In genomic region chr20:31514154-31515071, GRCh38 we compare ENCODE assay signal across 8 cellular contexts. TPM values are rescaled to one million over a fixed set of nuclear protein-coding genes. Genes with fewer than 3 reads are reported as not detected.
DNase-seq lines count a peak whose midpoint lies in the region; ATAC-seq lines count a peak whose summit lies in the region.

A gene with protein sequence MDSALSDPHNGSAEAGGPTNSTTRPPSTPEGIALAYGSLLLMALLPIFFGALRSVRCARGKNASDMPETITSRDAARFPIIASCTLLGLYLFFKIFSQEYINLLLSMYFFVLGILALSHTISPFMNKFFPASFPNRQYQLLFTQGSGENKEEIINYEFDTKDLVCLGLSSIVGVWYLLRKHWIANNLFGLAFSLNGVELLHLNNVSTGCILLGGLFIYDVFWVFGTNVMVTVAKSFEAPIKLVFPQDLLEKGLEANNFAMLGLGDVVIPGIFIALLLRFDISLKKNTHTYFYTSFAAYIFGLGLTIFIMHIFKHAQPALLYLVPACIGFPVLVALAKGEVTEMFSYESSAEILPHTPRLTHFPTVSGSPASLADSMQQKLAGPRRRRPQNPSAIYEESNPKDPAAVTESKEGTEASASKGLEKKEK (plus strand): TSS chr20:31514442. CDS start chr20:31514552, 110 bp downstream.

- peaks cover 4 to 5% of the 10 kb centered on the region in 2 donors for H3K36me3 Mint-ChIP-seq in CD4-positive, alpha-beta memory T cell

- H3K27me3 ChIP-seq in CD4-positive, alpha-beta memory T cell (ENCODE audit: insufficient read depth, low read length), result no peaks in the 10 kb centered on the region

- peaks cover 8 to 13% (median 11%) of the 10 kb centered on the region in 4 donors for H3K4me1 Mint-ChIP-seq in CD4-positive, alpha-beta memory T cell

- peak; percentile 91 for ATAC-seq in GM19397 (IDR thresholded peaks at IDR 0.05; ENCODE audit: unreplicated experiment)
- ATAC-seq in HG03571 (IDR thresholded peaks at IDR 0.05; ENCODE audit: unreplicated experiment), result peak; percentile 77

- DNase-seq in CD4-positive, alpha-beta memory T cell, result peak; percentile 86 to 89 (median 88)
- DNase-seq in NCI-H82 (lab: John Stamatoyannopoulos, UW), result peak; percentile 95
- peak; percentile 62 to 84 for DNase-seq in activated CD8-positive, alpha-beta memory T cell treated with anti-CD3 and anti-CD28 coated beads for 1 hour (ENCODE audit: extremely low read depth in 1 of 2, low read depth in 1 of 2)
- peak; percentile 86 for DNase-seq in effector CD8-positive, alpha-beta T cell (lab: John Stamatoyannopoulos, UW)
- DNase-seq in medulla oblongata (ENCODE audit: extremely low spot score), result peak; percentile 94
- peak; percentile 79 for DNase-seq in stimulated activated CD8-positive, alpha-beta memory T cell treated with anti-CD3 and anti-CD28 coated beads, Interleukin-12 subunit alpha, Interleukin-12 subunit beta, amount 100 ng/mL, for 1 hour (ENCODE audit: low read depth)

- H3K27ac ChIP-seq in CD4-positive, alpha-beta memory T cell (ENCODE audit: low read depth, low read length), result peak within 1 kb of the TSS; percentile 91

- peak within 1 kb of the TSS; percentile 58 to 90 for H3K4me3 ChIP-seq in CD4-positive, alpha-beta memory T cell (ENCODE audit: low read length in 2 of 2)

- no peaks in the 10 kb centered on the region for H3K36me3 ChIP-seq in CD4-positive, alpha-beta memory T cell (ENCODE audit: insufficient read depth, low read length)

- H3K9me3 ChIP-seq in CD4-positive, alpha-beta memory T cell (ENCODE audit: control insufficient read depth in 1 of 2, low read length in 2 of 2), result no peaks in the 10 kb centered on the region

- H3K4me1 ChIP-seq in CD4-positive, alpha-beta memory T cell (ENCODE audit: insufficient read depth, low read length), result peaks cover 43% of the 10 kb centered on the region

- intact Hi-C loops in CD4-positive, alpha-beta memory T cell (cut with micrococcal nuclease), result loop anchor here (1.0 kb wide), 4 partner anchors 33 to 209 kb away; a partner anchor contains a TSS

- POLR2A ChIA-PET in CD4-positive, alpha-beta memory T cell (lab: Charles Lee; ENCODE audit: partially characterized antibody), result interaction anchor here (0.7 to 1.4 kb wide), 3 partner anchors 32 to 209 kb away, joined by 3 to 4 read pairs (median 4); no protein-coding TSS in a partner anchor

- H3K4me3 Mint-ChIP-seq in CD4-positive, alpha-beta memory T cell, result peak within 1 kb of the TSS in 3 of 8 donors; percentile 10 to 83 (median 78)

- no peaks in the 10 kb centered on the region for H3K27me3 Mint-ChIP-seq in CD4-positive, alpha-beta memory T cell

- CTCF ChIA-PET in CD4-positive, alpha-beta memory T cell (lab: Charles Lee; ENCODE audit: partially characterized antibody), result interaction anchor here (0.7 to 4.3 kb wide), 5 partner anchors 12 to 98 kb away, joined by 3 to 38 read pairs (median 4); a partner anchor contains a TSS

- no peaks in the 10 kb centered on the region for H3K9me3 Mint-ChIP-seq in CD4-positive, alpha-beta memory T cell

- peak within 1 kb of the TSS in 5 of 7 donors; percentile 30 to 92 (median 85) for H3K27ac Mint-ChIP-seq in CD4-positive, alpha-beta memory T cell

RNA-seq across cellular contexts. Expression of the gene that starts here (rescaled TPM):
- total RNA-seq in CD4-positive, alpha-beta memory T cell, result 100 to 1,000 TPM; 133 to 156 TPM
- 100 to 1,000 TPM; 166 to 171 TPM for polyA plus RNA-seq in CD4-positive, alpha-beta memory T cell

Comparison
In these comparisons a context has a peak if more than half of its experiments do, and no peak if none do; other contexts are left out.
1. Peak in every context shown above with its lines: DNase-seq, ATAC-seq, H3K4me3 ChIP-seq and H3K27ac ChIP-seq.